Comparison of ENCODE assay signal across 2 cellular contexts in genomic region chr3:74787008-74787407, GRCh38.
TF ChIP-seq lines count a peak whose summit lies in the region.

No MANE protein-coding gene starts in this region.

TF ChIP-seq in SK-N-SH, 30 proteins besides CTCF, POLR2A, EP300 and RAD21 (continued from another document):
- TF ChIP-seq REST (IDR thresholded peaks at IDR 0.05; ENCODE audit: low read depth, low read length) (no peak), TEAD4 (IDR thresholded peaks at IDR 0.05; ENCODE audit: borderline replicate concordance, insufficient read depth) (no peak), CHD2 (IDR thresholded peaks at IDR 0.05; ENCODE audit: low read length, partially characterized antibody) (no peak), POLR2AphosphoS5 (IDR thresholded peaks at IDR 0.05; ENCODE audit: low read depth, low read length) (no peak)

TF ChIP-seq in SK-N-SH treated with all-trans-retinoic acid at 6 μM for 48 hours, 23 proteins besides CTCF, POLR2A, EP300 and RAD21 (continued from another document):
- TF ChIP-seq POU6F1 (CRISPR knock-in tag; IDR thresholded peaks at IDR 0.05; ENCODE audit: borderline replicate concordance, low read depth) (no peak), ZNF565 (CRISPR knock-in tag; conservative IDR thresholded peaks at IDR 0.05; ENCODE audit: low read depth) (no peak), TSHZ2 (CRISPR knock-in tag; IDR thresholded peaks at IDR 0.05) (no peak), ZC3H10 (CRISPR knock-in tag; IDR thresholded peaks at IDR 0.05) (no peak), CSDC2 (CRISPR knock-in tag; IDR thresholded peaks at IDR 0.05) (no peak), SNAI2 (CRISPR knock-in tag; IDR thresholded peaks at IDR 0.05) (no peak), TOX (CRISPR knock-in tag; IDR thresholded peaks at IDR 0.05; ENCODE audit: borderline replicate concordance) (no peak), ISL1 (CRISPR knock-in tag; IDR thresholded peaks at IDR 0.05) (no peak), ZFP30 (CRISPR knock-in tag; IDR thresholded peaks at IDR 0.05) (no peak)
